ENCODE assay signal across 1 cellular context in genomic region chr3:184016820-184017671, GRCh38.
TF ChIP-seq lines count a peak whose summit lies in the region.

No MANE protein-coding gene starts in this region.

TF ChIP-seq in K562, 482 proteins besides CTCF, POLR2A, EP300 and RAD21 (continued from another document and continues in another):
- TF ChIP-seq CCNT2 (IDR thresholded peaks at IDR 0.05; ENCODE audit: borderline replicate concordance, extremely low read depth, insufficient read length, low read depth, low read length) (peak; percentile 78), ZNF398 (CRISPR knock-in tag; IDR thresholded peaks at IDR 0.05) (no peak), ARID4B (CRISPR knock-in tag; IDR thresholded peaks at IDR 0.05) (peak; percentile 74), HLTF (IDR thresholded peaks at IDR 0.05) (no peak), U2AF1 (optimal IDR thresholded peaks at IDR 0.05; ENCODE audit: low read depth, low read length) (peak; percentile 88), ZNF830 (CRISPR knock-in tag; IDR thresholded peaks at IDR 0.05) (0 out of 2 replicates have a peak, but pooled peaks have one; percentile 35), ZNF764 (CRISPR knock-in tag; IDR thresholded peaks at IDR 0.05; ENCODE audit: low read depth) (no peak), POLR3G (IDR thresholded peaks at IDR 0.05; ENCODE audit: extremely low read depth, insufficient read length, insufficient replicate concordance) (no peak), KDM5B (IDR thresholded peaks at IDR 0.05; ENCODE audit: insufficient replicate concordance, low read depth, low read length) (peak; percentile 12), CREM (IDR thresholded peaks at IDR 0.05; ENCODE audit: low read depth) (peak; percentile 28; the same call in 1 of the 2 replicates), BHLHE40 (IDR thresholded peaks at IDR 0.05; ENCODE audit: low read length) (peak; percentile 18; the same call in 1 of the 2 replicates), JUND (IDR thresholded peaks at IDR 0.05; ENCODE audit: borderline replicate concordance, low read depth, low read length) (0 out of 2 replicates have a peak, but pooled peaks have one; percentile 25), JUND (tag; IDR thresholded peaks at IDR 0.05; ENCODE audit: borderline replicate concordance, low read depth, low read length) (no peak; the same call in 2 of the 3 replicates), GATAD2B (IDR thresholded peaks at IDR 0.05; ENCODE audit: borderline replicate concordance) (peak; percentile 69; the same call in 1 of the 2 replicates), XRCC5 (IDR thresholded peaks at IDR 0.05; ENCODE audit: low read depth, low read length) (0 out of 2 replicates have a peak, but pooled peaks have one; percentile 79), MGA (IDR thresholded peaks at IDR 0.05) (peak; percentile 82), GATAD2A (IDR thresholded peaks at IDR 0.05) (0 out of 2 replicates have a peak, but pooled peaks have one; percentile 24), TRIM24 (IDR thresholded peaks at IDR 0.05) (0 out of 4 replicates have a peak, but pooled peaks of 1 of the 2 experiments have one; percentile 7), NFRKB (IDR thresholded peaks at IDR 0.05; ENCODE audit: low read depth) (no peak), ZNF57 (CRISPR knock-in tag; IDR thresholded peaks at IDR 0.05) (no peak), ETV1 (tag; conservative IDR thresholded peaks at IDR 0.05; ENCODE audit: low read depth) (no peak), CBFA2T3 (IDR thresholded peaks at IDR 0.05) (no peak), CHD1 (IDR thresholded peaks at IDR 0.05; ENCODE audit: low read length) (peak; percentile 26), ID3 (CRISPR knock-in tag; IDR thresholded peaks at IDR 0.05) (no peak), ID3 (tag; IDR thresholded peaks at IDR 0.05) (0 out of 2 replicates have a peak, but pooled peaks have one; percentile 41), CEBPG (CRISPR knock-in tag; IDR thresholded peaks at IDR 0.05) (0 out of 2 replicates have a peak, but pooled peaks have one; percentile 33), CEBPG (tag; conservative IDR thresholded peaks at IDR 0.05 in 1 of 2, IDR thresholded peaks at IDR 0.05 in 1 of 2) (no peak), STAT5B (CRISPR knock-in tag; IDR thresholded peaks at IDR 0.05) (no peak), THAP12 (CRISPR knock-in tag; IDR thresholded peaks at IDR 0.05) (0 out of 2 replicates have a peak, but pooled peaks have one; percentile 5), POLR3A (IDR thresholded peaks at IDR 0.05; ENCODE audit: borderline replicate concordance, extremely low read depth, insufficient read depth, insufficient read length) (no peak), ZNF511 (CRISPR knock-in tag; IDR thresholded peaks at IDR 0.05) (peak; percentile 82; the same call in 1 of the 2 replicates), POLR2G (IDR thresholded peaks at IDR 0.05; ENCODE audit: low read depth, low read length) (no peak), ZBTB12 (CRISPR knock-in tag; IDR thresholded peaks at IDR 0.05) (no peak), NONO (IDR thresholded peaks at IDR 0.05; ENCODE audit: low read depth in 2 of 2, low read length in 1 of 2) (peak in 1 of 2 experiments; percentile 85; a peak in 3 of 4 replicates), CSDE1 (IDR thresholded peaks at IDR 0.05) (no peak), ZNF12 (CRISPR knock-in tag; IDR thresholded peaks at IDR 0.05) (no peak), NR4A1 (CRISPR knock-in tag; IDR thresholded peaks at IDR 0.05) (0 out of 2 replicates have a peak, but pooled peaks have one; percentile 10), NR4A1 (tag; IDR thresholded peaks at IDR 0.05) (no peak; the same call in 1 of the 2 replicates), ZNF143 (CRISPR knock-in tag; IDR thresholded peaks at IDR 0.05) (no peak)
